Comparison of ENCODE assay signal across 23 cellular contexts in genomic region chr7:73463260-73463659, GRCh38.
"Had no signal": no experiment of that assay in that cellular context is flagged by ENCODE, and none has a peak within 500 bp of the region (broad histone marks: within the 10 kb centered on the region; RNA-seq: fewer than 3 reads in every experiment).

No MANE protein-coding gene starts in this region.

- H3K4me3 Mint-ChIP-seq: endodermal cell; naive thymus-derived CD4-positive, alpha-beta T cell; type B pancreatic cell had no signal

- H2AFZ ChIP-seq: hepatocyte had no signal

- H3K27me3 ChIP-seq: foreskin keratinocyte, hepatocyte, neutrophil, sigmoid colon, suprapubic skin, thyroid gland had no signal

- H3K79me2 ChIP-seq: hepatocyte had no signal

- DNase-seq: dermis blood vessel endothelial cell; endodermal cell; erythroblast; foreskin keratinocyte; head of caudate nucleus; left colon; left ventricle myocardium superior; mesendoderm; naive thymus-derived CD4-positive, alpha-beta T cell; sigmoid colon; stimulated activated CD4-positive, alpha-beta T cell treated with anti-CD3 and anti-CD28 coated beads, Interleukin-2, amount 100 ng/mL, for 24 hours; stimulated activated CD4-positive, alpha-beta T cell treated with anti-CD3 and anti-CD28 coated beads, Interleukin-4, amount 100 ng/mL, for 4 hours; stimulated activated naive CD4-positive, alpha-beta T cell; thyroid gland had no signal

- H3K4me2 ChIP-seq: hepatocyte had no signal

- H3K27ac ChIP-seq: foreskin keratinocyte, hepatocyte, neutrophil, sigmoid colon, skin epidermis, suprapubic skin, thyroid gland had no signal

- H3K9me3 ChIP-seq: neutrophil, sigmoid colon, suprapubic skin, thyroid gland had no signal

- FAIRE-seq: colon, endothelial cell of umbilical vein, urothelium cell line had no signal

- H3K4me1 Mint-ChIP-seq: endodermal cell had no signal

- H3K27me3 Mint-ChIP-seq: naive thymus-derived CD4-positive, alpha-beta T cell; type B pancreatic cell had no signal

- H3K4me3 ChIP-seq: hepatocyte, lung, sigmoid colon, skin epidermis, suprapubic skin, thyroid gland had no signal

- H3K4me1 ChIP-seq: foreskin keratinocyte, sigmoid colon, suprapubic skin, thyroid gland had no signal

- H3K27ac Mint-ChIP-seq: endodermal cell, type B pancreatic cell had no signal

- ATAC-seq: foreskin keratinocyte; left colon; left ventricle myocardium superior; naive thymus-derived CD4-positive, alpha-beta T cell had no signal

- H3K9me3 Mint-ChIP-seq: endodermal cell; naive thymus-derived CD4-positive, alpha-beta T cell; type B pancreatic cell had no signal
